8 cellular contexts compared by ENCODE assay signal in genomic region chr1:205321109-205321958, GRCh38. TPM values are rescaled to one million over a fixed set of nuclear protein-coding genes. Genes with fewer than 3 reads are reported as not detected.
DNase-seq lines count a peak whose midpoint lies in the region; ATAC-seq and TF ChIP-seq lines count a peak whose summit lies in the region.

Gene NUAK2, minus strand, starts transcription at chr1:205321745. Its CDS starts 117 bp downstream, at chr1:205321628.

- intact Hi-C loops in Right ventricle myocardium superior (cut with DNase I) (no loop called here), testis (cut with DNase I; ENCODE audit: low total_unique reads) (no loop called here)

- peak; percentile 76 for ATAC-seq in activated naive CD8-positive, alpha-beta T cell treated with anti-CD3 and anti-CD28 coated beads, Interleukin-2, amount 50 U/mL, for 24 hours
- ATAC-seq in Right ventricle myocardium superior (ENCODE audit: poor library complexity) (peak; percentile 93), GM19023 (IDR thresholded peaks at IDR 0.05; ENCODE audit: unreplicated experiment) (no peak)

- peak within 1 kb of the TSS; percentile 73 for H3K27ac Mint-ChIP-seq in activated naive CD8-positive, alpha-beta T cell treated with anti-CD3 and anti-CD28 coated beads, Interleukin-2, amount 50 U/mL, for 24 hours
- H3K27ac Mint-ChIP-seq in osteocyte (ENCODE audit: unreplicated experiment): peak within 1 kb of the TSS; percentile 78

- TF ChIP-seq CTCF in GM10266 (IDR thresholded peaks at IDR 0.05; ENCODE audit: control insufficient read depth, insufficient read depth, low read depth, missing control alignments): no peak
- peak; percentile 50 for TF ChIP-seq CTCF in osteocyte (IDR thresholded peaks at IDR 0.05)
- peak in 1 of 3 experiments; percentile 21 for TF ChIP-seq CTCF in testis (IDR thresholded peaks at IDR 0.05)

- peak within 1 kb of the TSS; percentile 80 for H3K4me3 Mint-ChIP-seq in activated naive CD8-positive, alpha-beta T cell treated with anti-CD3 and anti-CD28 coated beads, Interleukin-2, amount 50 U/mL, for 24 hours
- peak within 1 kb of the TSS; percentile 95 for H3K4me3 Mint-ChIP-seq in osteocyte (ENCODE audit: unreplicated experiment)

- H3K9me3 Mint-ChIP-seq in activated naive CD8-positive, alpha-beta T cell treated with anti-CD3 and anti-CD28 coated beads, Interleukin-2, amount 50 U/mL, for 24 hours: no peaks in the 10 kb centered on the region
- H3K9me3 Mint-ChIP-seq in osteocyte (ENCODE audit: unreplicated experiment): no peaks in the 10 kb centered on the region

- H3K36me3 ChIP-seq in testis (ENCODE audit: low read depth, missing control alignments): no peaks in the 10 kb centered on the region

- H3K9me3 ChIP-seq in testis: no peaks in the 10 kb centered on the region

- peaks cover 26% of the 10 kb centered on the region for H3K4me1 ChIP-seq in testis

- H3K36me3 Mint-ChIP-seq in activated naive CD8-positive, alpha-beta T cell treated with anti-CD3 and anti-CD28 coated beads, Interleukin-2, amount 50 U/mL, for 24 hours (ENCODE audit: low read depth): no peaks in the 10 kb centered on the region
- no peaks in the 10 kb centered on the region for H3K36me3 Mint-ChIP-seq in osteocyte (ENCODE audit: unreplicated experiment)

- peak within 1 kb of the TSS; percentile 25 to 36 for H3K27ac ChIP-seq in testis

- TF ChIP-seq POLR2A in testis (IDR thresholded peaks at IDR 0.05): peak; percentile 50

- peak within 1 kb of the TSS; percentile 61 to 73 for H3K4me3 ChIP-seq in testis

- peaks cover 67% of the 10 kb centered on the region for H3K4me1 Mint-ChIP-seq in activated naive CD8-positive, alpha-beta T cell treated with anti-CD3 and anti-CD28 coated beads, Interleukin-2, amount 50 U/mL, for 24 hours
- peaks cover 63% of the 10 kb centered on the region for H3K4me1 Mint-ChIP-seq in osteocyte (ENCODE audit: unreplicated experiment)

- H3K27me3 Mint-ChIP-seq in activated naive CD8-positive, alpha-beta T cell treated with anti-CD3 and anti-CD28 coated beads, Interleukin-2, amount 50 U/mL, for 24 hours: peaks cover 2% of the 10 kb centered on the region
- H3K27me3 Mint-ChIP-seq in osteocyte (ENCODE audit: unreplicated experiment): peaks cover 3% of the 10 kb centered on the region

- WGBS in testis, 2 donors: 1% methylated on average over 14 to 79 of the region's 79 CpGs

- H3K27me3 ChIP-seq in testis: no peaks in the 10 kb centered on the region

- peak; percentile 78 for DNase-seq in GM10266 (ENCODE audit: extremely low spot score)
- peak; percentile 97 for DNase-seq in NCI-H1092 treated with DMSO at 0.1 percent for 48 hours (lab: John Stamatoyannopoulos, UW)
- peak; percentile 82 for DNase-seq in T follicular helper cell (ENCODE audit: low read depth)
- peak; percentile 86 for DNase-seq in activated naive CD8-positive, alpha-beta T cell treated with anti-CD3 and anti-CD28 coated beads, Interleukin-2, amount 50 U/mL, for 24 hours
- peak; percentile 97 for DNase-seq in Right ventricle myocardium superior
- peak; percentile 95 for DNase-seq in osteocyte (ENCODE audit: extremely low spot score, unreplicated experiment)
- peak; percentile 96 for DNase-seq in testis

RNA-seq across cellular contexts. Expression of gene NUAK2, which starts in this region (rescaled TPM):
- total RNA-seq in Right ventricle myocardium superior: 1.2 TPM
- total RNA-seq in osteocyte: 4.3 and 4.5 TPM in 2 replicates
- total RNA-seq in testis: 10 to 100 TPM; 13.4 to 19.6 TPM
- 7.2 TPM for polyA plus RNA-seq in testis (ENCODE audit: insufficient read depth, low read depth, low replicate concordance)
